ENCODE assay signal across 1 cellular context in the genomic region with DNA sequence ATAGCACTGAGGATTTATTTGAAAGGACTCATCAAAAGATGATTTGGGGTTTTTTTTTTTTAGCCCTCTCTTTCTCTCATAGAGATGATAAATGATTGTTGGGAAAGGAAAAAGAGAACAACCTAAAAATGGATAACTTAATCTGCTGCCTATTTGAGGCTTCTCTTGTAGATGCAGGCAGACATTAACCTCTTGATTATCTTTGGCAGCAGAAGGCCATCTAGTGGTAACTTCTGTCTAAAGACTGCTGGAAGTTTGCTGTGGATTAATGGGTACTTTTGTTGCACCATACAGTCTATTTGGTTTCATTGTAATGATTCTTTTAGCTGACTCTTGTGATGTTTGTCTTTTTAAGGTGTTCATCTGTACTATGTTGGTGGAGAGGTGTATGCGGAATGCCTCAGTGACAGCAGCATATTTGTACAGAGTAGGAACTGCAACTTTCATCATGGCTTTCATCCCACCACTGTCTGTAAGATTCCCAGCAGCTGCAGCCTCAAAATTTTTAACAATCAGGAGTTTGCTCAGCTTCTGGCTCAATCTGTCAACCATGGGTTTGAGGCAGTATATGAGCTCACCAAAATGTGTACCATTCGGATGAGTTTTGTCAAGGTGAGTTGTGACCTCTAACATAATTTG.
TF ChIP-seq lines count a peak whose summit lies in the region.

No MANE protein-coding gene starts in this region.

TF ChIP-seq in H1, 55 proteins besides CTCF, POLR2A, EP300 and RAD21:
- TF ChIP-seq POLR2AphosphoS5 (IDR thresholded peaks at IDR 0.05; ENCODE audit: low read depth, low read length) (no peak), NRF1 (IDR thresholded peaks at IDR 0.05; ENCODE audit: low read depth, low read length) (no peak), MAFK (IDR thresholded peaks at IDR 0.05; ENCODE audit: low read depth, low read length) (no peak), SIN3A (conservative IDR thresholded peaks at IDR 0.05 in 1 of 2, IDR thresholded peaks at IDR 0.05 in 1 of 2; ENCODE audit: low read depth in 1 of 2, low read length in 2 of 2) (no peak), CHD1 (IDR thresholded peaks at IDR 0.05; ENCODE audit: low read depth, low read length) (no peak), KDM5A (IDR thresholded peaks at IDR 0.05; ENCODE audit: low read length) (no peak), SRF (IDR thresholded peaks at IDR 0.05; ENCODE audit: low read depth, low read length) (no peak), RXRA (IDR thresholded peaks at IDR 0.05; ENCODE audit: insufficient read depth, low read depth, low read length) (no peak), EZH2 (IDR thresholded peaks at IDR 0.05; ENCODE audit: low read depth, low read length, severe bottlenecking) (no peak), RFX5 (IDR thresholded peaks at IDR 0.05; ENCODE audit: borderline replicate concordance, low read depth, low read length) (no peak), ASH2L (IDR thresholded peaks at IDR 0.05; ENCODE audit: low read length) (no peak), SAP30 (IDR thresholded peaks at IDR 0.05; ENCODE audit: insufficient read depth, insufficient replicate concordance, low read length) (no peak), BRCA1 (IDR thresholded peaks at IDR 0.05; ENCODE audit: low read depth, low read length) (no peak), SIX5 (IDR thresholded peaks at IDR 0.05; ENCODE audit: low read depth, low read length) (no peak), RBBP5 (IDR thresholded peaks at IDR 0.05; ENCODE audit: borderline replicate concordance, low read depth, low read length) (no peak), KDM4A (IDR thresholded peaks at IDR 0.05; ENCODE audit: low read depth, low read length, severe bottlenecking) (no peak), HDAC2 (IDR thresholded peaks at IDR 0.05; ENCODE audit: borderline replicate concordance in 1 of 2, low read depth in 2 of 2, low read length in 2 of 2) (no peak)
- TF ChIP-seq, protein P1, sequence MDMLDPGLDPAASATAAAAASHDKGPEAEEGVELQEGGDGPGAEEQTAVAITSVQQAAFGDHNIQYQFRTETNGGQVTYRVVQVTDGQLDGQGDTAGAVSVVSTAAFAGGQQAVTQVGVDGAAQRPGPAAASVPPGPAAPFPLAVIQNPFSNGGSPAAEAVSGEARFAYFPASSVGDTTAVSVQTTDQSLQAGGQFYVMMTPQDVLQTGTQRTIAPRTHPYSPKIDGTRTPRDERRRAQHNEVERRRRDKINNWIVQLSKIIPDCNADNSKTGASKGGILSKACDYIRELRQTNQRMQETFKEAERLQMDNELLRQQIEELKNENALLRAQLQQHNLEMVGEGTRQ (IDR thresholded peaks at IDR 0.05; ENCODE audit: low read length): no peak
- TF ChIP-seq, protein P2, sequence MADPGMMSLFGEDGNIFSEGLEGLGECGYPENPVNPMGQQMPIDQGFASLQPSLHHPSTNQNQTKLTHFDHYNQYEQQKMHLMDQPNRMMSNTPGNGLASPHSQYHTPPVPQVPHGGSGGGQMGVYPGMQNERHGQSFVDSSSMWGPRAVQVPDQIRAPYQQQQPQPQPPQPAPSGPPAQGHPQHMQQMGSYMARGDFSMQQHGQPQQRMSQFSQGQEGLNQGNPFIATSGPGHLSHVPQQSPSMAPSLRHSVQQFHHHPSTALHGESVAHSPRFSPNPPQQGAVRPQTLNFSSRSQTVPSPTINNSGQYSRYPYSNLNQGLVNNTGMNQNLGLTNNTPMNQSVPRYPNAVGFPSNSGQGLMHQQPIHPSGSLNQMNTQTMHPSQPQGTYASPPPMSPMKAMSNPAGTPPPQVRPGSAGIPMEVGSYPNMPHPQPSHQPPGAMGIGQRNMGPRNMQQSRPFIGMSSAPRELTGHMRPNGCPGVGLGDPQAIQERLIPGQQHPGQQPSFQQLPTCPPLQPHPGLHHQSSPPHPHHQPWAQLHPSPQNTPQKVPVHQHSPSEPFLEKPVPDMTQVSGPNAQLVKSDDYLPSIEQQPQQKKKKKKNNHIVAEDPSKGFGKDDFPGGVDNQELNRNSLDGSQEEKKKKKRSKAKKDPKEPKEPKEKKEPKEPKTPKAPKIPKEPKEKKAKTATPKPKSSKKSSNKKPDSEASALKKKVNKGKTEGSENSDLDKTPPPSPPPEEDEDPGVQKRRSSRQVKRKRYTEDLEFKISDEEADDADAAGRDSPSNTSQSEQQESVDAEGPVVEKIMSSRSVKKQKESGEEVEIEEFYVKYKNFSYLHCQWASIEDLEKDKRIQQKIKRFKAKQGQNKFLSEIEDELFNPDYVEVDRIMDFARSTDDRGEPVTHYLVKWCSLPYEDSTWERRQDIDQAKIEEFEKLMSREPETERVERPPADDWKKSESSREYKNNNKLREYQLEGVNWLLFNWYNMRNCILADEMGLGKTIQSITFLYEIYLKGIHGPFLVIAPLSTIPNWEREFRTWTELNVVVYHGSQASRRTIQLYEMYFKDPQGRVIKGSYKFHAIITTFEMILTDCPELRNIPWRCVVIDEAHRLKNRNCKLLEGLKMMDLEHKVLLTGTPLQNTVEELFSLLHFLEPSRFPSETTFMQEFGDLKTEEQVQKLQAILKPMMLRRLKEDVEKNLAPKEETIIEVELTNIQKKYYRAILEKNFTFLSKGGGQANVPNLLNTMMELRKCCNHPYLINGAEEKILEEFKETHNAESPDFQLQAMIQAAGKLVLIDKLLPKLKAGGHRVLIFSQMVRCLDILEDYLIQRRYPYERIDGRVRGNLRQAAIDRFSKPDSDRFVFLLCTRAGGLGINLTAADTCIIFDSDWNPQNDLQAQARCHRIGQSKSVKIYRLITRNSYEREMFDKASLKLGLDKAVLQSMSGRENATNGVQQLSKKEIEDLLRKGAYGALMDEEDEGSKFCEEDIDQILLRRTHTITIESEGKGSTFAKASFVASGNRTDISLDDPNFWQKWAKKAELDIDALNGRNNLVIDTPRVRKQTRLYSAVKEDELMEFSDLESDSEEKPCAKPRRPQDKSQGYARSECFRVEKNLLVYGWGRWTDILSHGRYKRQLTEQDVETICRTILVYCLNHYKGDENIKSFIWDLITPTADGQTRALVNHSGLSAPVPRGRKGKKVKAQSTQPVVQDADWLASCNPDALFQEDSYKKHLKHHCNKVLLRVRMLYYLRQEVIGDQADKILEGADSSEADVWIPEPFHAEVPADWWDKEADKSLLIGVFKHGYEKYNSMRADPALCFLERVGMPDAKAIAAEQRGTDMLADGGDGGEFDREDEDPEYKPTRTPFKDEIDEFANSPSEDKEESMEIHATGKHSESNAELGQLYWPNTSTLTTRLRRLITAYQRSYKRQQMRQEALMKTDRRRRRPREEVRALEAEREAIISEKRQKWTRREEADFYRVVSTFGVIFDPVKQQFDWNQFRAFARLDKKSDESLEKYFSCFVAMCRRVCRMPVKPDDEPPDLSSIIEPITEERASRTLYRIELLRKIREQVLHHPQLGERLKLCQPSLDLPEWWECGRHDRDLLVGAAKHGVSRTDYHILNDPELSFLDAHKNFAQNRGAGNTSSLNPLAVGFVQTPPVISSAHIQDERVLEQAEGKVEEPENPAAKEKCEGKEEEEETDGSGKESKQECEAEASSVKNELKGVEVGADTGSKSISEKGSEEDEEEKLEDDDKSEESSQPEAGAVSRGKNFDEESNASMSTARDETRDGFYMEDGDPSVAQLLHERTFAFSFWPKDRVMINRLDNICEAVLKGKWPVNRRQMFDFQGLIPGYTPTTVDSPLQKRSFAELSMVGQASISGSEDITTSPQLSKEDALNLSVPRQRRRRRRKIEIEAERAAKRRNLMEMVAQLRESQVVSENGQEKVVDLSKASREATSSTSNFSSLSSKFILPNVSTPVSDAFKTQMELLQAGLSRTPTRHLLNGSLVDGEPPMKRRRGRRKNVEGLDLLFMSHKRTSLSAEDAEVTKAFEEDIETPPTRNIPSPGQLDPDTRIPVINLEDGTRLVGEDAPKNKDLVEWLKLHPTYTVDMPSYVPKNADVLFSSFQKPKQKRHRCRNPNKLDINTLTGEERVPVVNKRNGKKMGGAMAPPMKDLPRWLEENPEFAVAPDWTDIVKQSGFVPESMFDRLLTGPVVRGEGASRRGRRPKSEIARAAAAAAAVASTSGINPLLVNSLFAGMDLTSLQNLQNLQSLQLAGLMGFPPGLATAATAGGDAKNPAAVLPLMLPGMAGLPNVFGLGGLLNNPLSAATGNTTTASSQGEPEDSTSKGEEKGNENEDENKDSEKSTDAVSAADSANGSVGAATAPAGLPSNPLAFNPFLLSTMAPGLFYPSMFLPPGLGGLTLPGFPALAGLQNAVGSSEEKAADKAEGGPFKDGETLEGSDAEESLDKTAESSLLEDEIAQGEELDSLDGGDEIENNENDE (IDR thresholded peaks at IDR 0.05; ENCODE audit: insufficient replicate concordance, low read length): no peak
